In the genomic region with DNA sequence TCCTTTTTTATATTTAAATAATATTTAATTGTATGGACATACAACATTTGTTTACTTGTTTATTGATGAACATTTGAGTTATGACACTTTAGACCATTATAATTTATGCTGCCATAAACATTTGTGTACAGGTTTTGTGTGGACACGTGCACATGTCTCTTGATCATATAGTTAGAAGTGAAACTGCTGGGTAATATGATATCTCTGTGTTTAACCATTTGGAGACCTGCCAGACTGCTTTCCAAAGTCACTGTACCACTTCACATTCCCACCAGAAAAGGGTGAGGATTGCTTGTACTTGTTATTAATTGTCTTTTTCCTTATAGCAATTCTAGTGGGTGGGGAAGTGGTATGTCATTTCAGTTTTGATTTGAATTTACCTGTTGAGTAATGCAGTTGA, we compare ENCODE assay signal across 15 cellular contexts.
DNase-seq lines count a peak whose midpoint lies in the region; ATAC-seq and TF ChIP-seq lines count a peak whose summit lies in the region.
"Had no signal": no experiment of that assay in that cellular context is flagged by ENCODE, and none has a peak within 500 bp of the region (broad histone marks: within the 10 kb centered on the region; RNA-seq: fewer than 3 reads in every experiment).

No MANE protein-coding gene starts in this region.

- ATAC-seq in HG02870 (IDR thresholded peaks at IDR 0.05; ENCODE audit: unreplicated experiment): no peak
- no peak for ATAC-seq in HG02981 (IDR thresholded peaks at IDR 0.05; ENCODE audit: unreplicated experiment)
- ATAC-seq: activated CD4-positive, CD25-positive, alpha-beta regulatory T cell treated with anti-CD3 and anti-CD28 coated beads, Interleukin-2, amount 50 U/mL, for 24 hours had no signal

- DNase-seq in NCI-H2227 (lab: John Stamatoyannopoulos, UW; ENCODE audit: unreplicated experiment) (peak; percentile 1), NCI-H2227 treated with DMSO at 0.1 percent for 48 hours (lab: John Stamatoyannopoulos, UW) (no peak), NCI-H2171 (lab: John Stamatoyannopoulos, UW) (peak; percentile 91), SHP77 treated with DMSO at 0.1 percent for 48 hours (lab: John Stamatoyannopoulos, UW) (peak; percentile 67), retinal pigment epithelial cell (ENCODE audit: low read depth) (peak; percentile 21), iPS-NIHi7 (ENCODE audit: extremely low spot score) (no peak)
- DNase-seq: 8988T; activated naive CD8-positive, alpha-beta T cell treated with anti-CD3 and anti-CD28 coated beads, Interleukin-2, amount 10 ng/mL, durations not matched to agents 7 days and 5 days; CD8-positive, alpha-beta memory T cell; H7; spleen had no signal

- H3K4me3 ChIP-seq in retinal pigment epithelial cell (ENCODE audit: low read length): no peak overlapping the region
- H3K4me3 ChIP-seq: coronary artery, spleen had no signal

- TF ChIP-seq CTCF in retinal pigment epithelial cell (conservative IDR thresholded peaks at IDR 0.05; ENCODE audit: low read depth, low read length): no peak

Comparison
In these comparisons a context has a peak if more than half of its experiments do, and no peak if none do; other contexts are left out.
1. DNase-seq: peak in NCI-H2227 (single experiment), NCI-H2171 (single experiment), SHP77 treated with DMSO at 0.1 percent for 48 hours (single experiment) and retinal pigment epithelial cell (single experiment); none in NCI-H2227 treated with DMSO at 0.1 percent for 48 hours (single experiment) and iPS-NIHi7 (single experiment).